ENCODE assay signal across 17 cellular contexts in genomic region chr20:23206061-23206460, GRCh38.
DNase-seq lines count a peak whose midpoint lies in the region; ATAC-seq and TF ChIP-seq lines count a peak whose summit lies in the region.
"Had no signal": no experiment of that assay in that cellular context is flagged by ENCODE, and none has a peak within 500 bp of the region (broad histone marks: within the 10 kb centered on the region; RNA-seq: fewer than 3 reads in every experiment).

No MANE protein-coding gene starts in this region.

- DNase-seq in heart left ventricle: no peak
- no peak for DNase-seq in Right ventricle myocardium inferior (ENCODE audit: missing footprints)
- no peak for DNase-seq in hepatocyte (ENCODE audit: low spot score)
- no peak for DNase-seq in upper lobe of left lung
- no peak for DNase-seq in Karpas-422
- no peak for DNase-seq in H4 (ENCODE audit: low spot score)
- DNase-seq: 8988T; activated CD4-positive, alpha-beta T cell treated with anti-CD3 and anti-CD28 coated beads, Interleukin-2, amount 10 ng/mL, durations not matched to agents 7 days and 5 days; activated naive CD8-positive, alpha-beta T cell treated with anti-CD3 and anti-CD28 coated beads, Interleukin-2, amount 50 U/mL, for 24 hours; BE2C; naive thymus-derived CD4-positive, alpha-beta T cell; NCI-H524; stimulated activated CD4-positive, alpha-beta T cell treated with anti-CD3 and anti-CD28 coated beads, Interleukin-12 subunit alpha, Interleukin-12 subunit beta, amount 100 ng/mL, for 4 hours; T-cell had no signal

- H4K20me1 ChIP-seq in hepatocyte (ENCODE audit: insufficient read depth, poor library complexity, severe bottlenecking) (no peaks in the 10 kb centered on the region), Karpas-422 (ENCODE audit: insufficient read depth, low read depth, low read length) (no peaks in the 10 kb centered on the region)

- intact Hi-C loops in heart left ventricle (cut with DNase I): loop anchor here in 4 of 10 donors (10.0 kb wide), 1 partner anchor 151 kb away; no protein-coding TSS in a partner anchor
- intact Hi-C loops in Right ventricle myocardium inferior (cut with DNase I): loop anchor here (10.0 kb wide), 2 partner anchors 121 to 151 kb away; partner anchors contain the start of gene CD93

- H3K9me3 ChIP-seq in heart left ventricle (no peaks in the 10 kb centered on the region), hepatocyte (ENCODE audit: low read depth) (no peaks in the 10 kb centered on the region), upper lobe of left lung (no peaks in the 10 kb centered on the region), Karpas-422 (ENCODE audit: low read length) (no peaks in the 10 kb centered on the region)
- H3K9me3 ChIP-seq: BE2C, tibial nerve had no signal

- H3K27ac ChIP-seq in heart left ventricle (peak overlapping the region; percentile 47 to 92 (median 77)), hepatocyte (peak overlapping the region; percentile 76), rectal smooth muscle tissue (ENCODE audit: low read depth, low read length) (peak overlapping the region; percentile 78), upper lobe of left lung (peak overlapping the region in 3 of 4 donors; percentile 28 to 73 (median 56)), Karpas-422 (ENCODE audit: low read length) (no peak overlapping the region)

- H3K27me3 ChIP-seq in heart left ventricle (no peaks in the 10 kb centered on the region), hepatocyte (no peaks in the 10 kb centered on the region), rectal smooth muscle tissue (ENCODE audit: control insufficient read depth, insufficient read depth, low read length) (no peaks in the 10 kb centered on the region), upper lobe of left lung (no peaks in the 10 kb centered on the region), Karpas-422 (ENCODE audit: low read length) (no peaks in the 10 kb centered on the region)
- H3K27me3 ChIP-seq: BE2C, tibial nerve had no signal

- H3K79me2 ChIP-seq in hepatocyte (no peaks in the 10 kb centered on the region), Karpas-422 (ENCODE audit: low read length) (no peaks in the 10 kb centered on the region)

- H3K9ac ChIP-seq in rectal smooth muscle tissue (ENCODE audit: low read length) (no peak overlapping the region), Karpas-422 (ENCODE audit: low read length) (no peak overlapping the region)

- H3K4me1 ChIP-seq in heart left ventricle (peaks cover 15 to 61% (median 34%) of the 10 kb centered on the region in 12 donors), hepatocyte (ENCODE audit: insufficient read depth) (peaks cover 32% of the 10 kb centered on the region), rectal smooth muscle tissue (ENCODE audit: control insufficient read depth, insufficient read depth, low read length) (peaks cover 20% of the 10 kb centered on the region), upper lobe of left lung (peaks cover 8 to 12% (median 10%) of the 10 kb centered on the region in 4 donors), Karpas-422 (ENCODE audit: low read length) (peaks cover 10% of the 10 kb centered on the region)
- H3K4me1 ChIP-seq: BE2C had no signal

- 85 to 94% (median 92%) methylated on average over 2 of the region's 2 CpGs; no CpG with 5 or more reads in 1 of the 4 donors for WGBS in heart left ventricle, 4 donors
- 88% methylated on average over 2 of the region's 2 CpGs for WGBS in hepatocyte (ENCODE audit: low lambda C conversion rate, missing lambda C conversion rate)
- WGBS in upper lobe of left lung, 2 donors: 100% methylated on average over 1 to 2 of the region's 2 CpGs

- TF ChIP-seq POLR2A in heart left ventricle (IDR thresholded peaks at IDR 0.05) (no peak), upper lobe of left lung (IDR thresholded peaks at IDR 0.05) (no peak)

- TF ChIP-seq CTCF in heart left ventricle (IDR thresholded peaks at IDR 0.05): no peak
- TF ChIP-seq CTCF in hepatocyte (IDR thresholded peaks at IDR 0.05; ENCODE audit: poor library complexity): no peak
- no peak for TF ChIP-seq CTCF in upper lobe of left lung (IDR thresholded peaks at IDR 0.05)

- TF ChIP-seq EP300 in upper lobe of left lung (IDR thresholded peaks at IDR 0.05): no peak

- H3K4me3 ChIP-seq in heart left ventricle: no peak overlapping the region
- no peak overlapping the region for H3K4me3 ChIP-seq in hepatocyte
- H3K4me3 ChIP-seq in rectal smooth muscle tissue (ENCODE audit: low read length): peak overlapping the region; percentile 9
- H3K4me3 ChIP-seq in upper lobe of left lung: no peak overlapping the region
- no peak overlapping the region for H3K4me3 ChIP-seq in Karpas-422 (ENCODE audit: low read length)
- H3K4me3 ChIP-seq: tibial nerve had no signal

- H3K4me2 ChIP-seq in hepatocyte: peak overlapping the region; percentile 49
- no peak overlapping the region for H3K4me2 ChIP-seq in Karpas-422 (ENCODE audit: low read depth, low read length, poor library complexity, severe bottlenecking)

- H3K36me3 ChIP-seq in heart left ventricle: no peaks in the 10 kb centered on the region
- H3K36me3 ChIP-seq in hepatocyte (replicated peaks; ENCODE audit: insufficient read depth, low read depth): no peaks in the 10 kb centered on the region
- no peaks in the 10 kb centered on the region for H3K36me3 ChIP-seq in rectal smooth muscle tissue (ENCODE audit: control insufficient read depth, insufficient read depth, low read length)
- H3K36me3 ChIP-seq in upper lobe of left lung: no peaks in the 10 kb centered on the region
- no peaks in the 10 kb centered on the region for H3K36me3 ChIP-seq in Karpas-422 (ENCODE audit: insufficient read depth, low read length)
- H3K36me3 ChIP-seq: BE2C, tibial nerve had no signal

- ATAC-seq in heart left ventricle (no peak), Right ventricle myocardium inferior (no peak), upper lobe of left lung (ENCODE audit: low FRiP score in 2 of 2) (no peak), GM18873 (IDR thresholded peaks at IDR 0.05; ENCODE audit: low FRiP score, unreplicated experiment) (no peak)
- ATAC-seq: activated naive CD8-positive, alpha-beta T cell treated with anti-CD3 and anti-CD28 coated beads, Interleukin-2, amount 50 U/mL, for 24 hours; naive thymus-derived CD4-positive, alpha-beta T cell; T-cell had no signal

- H3K9me2 ChIP-seq in hepatocyte (replicated peaks; ENCODE audit: insufficient read depth) (no peaks in the 10 kb centered on the region), Karpas-422 (replicated peaks; ENCODE audit: insufficient read depth, low read length) (no peaks in the 10 kb centered on the region)

- no peak overlapping the region for H2AFZ ChIP-seq in hepatocyte
- no peak overlapping the region for H2AFZ ChIP-seq in Karpas-422 (ENCODE audit: low read length)
